Comparison of ENCODE assay signal across 1 cellular context in the genomic region with DNA sequence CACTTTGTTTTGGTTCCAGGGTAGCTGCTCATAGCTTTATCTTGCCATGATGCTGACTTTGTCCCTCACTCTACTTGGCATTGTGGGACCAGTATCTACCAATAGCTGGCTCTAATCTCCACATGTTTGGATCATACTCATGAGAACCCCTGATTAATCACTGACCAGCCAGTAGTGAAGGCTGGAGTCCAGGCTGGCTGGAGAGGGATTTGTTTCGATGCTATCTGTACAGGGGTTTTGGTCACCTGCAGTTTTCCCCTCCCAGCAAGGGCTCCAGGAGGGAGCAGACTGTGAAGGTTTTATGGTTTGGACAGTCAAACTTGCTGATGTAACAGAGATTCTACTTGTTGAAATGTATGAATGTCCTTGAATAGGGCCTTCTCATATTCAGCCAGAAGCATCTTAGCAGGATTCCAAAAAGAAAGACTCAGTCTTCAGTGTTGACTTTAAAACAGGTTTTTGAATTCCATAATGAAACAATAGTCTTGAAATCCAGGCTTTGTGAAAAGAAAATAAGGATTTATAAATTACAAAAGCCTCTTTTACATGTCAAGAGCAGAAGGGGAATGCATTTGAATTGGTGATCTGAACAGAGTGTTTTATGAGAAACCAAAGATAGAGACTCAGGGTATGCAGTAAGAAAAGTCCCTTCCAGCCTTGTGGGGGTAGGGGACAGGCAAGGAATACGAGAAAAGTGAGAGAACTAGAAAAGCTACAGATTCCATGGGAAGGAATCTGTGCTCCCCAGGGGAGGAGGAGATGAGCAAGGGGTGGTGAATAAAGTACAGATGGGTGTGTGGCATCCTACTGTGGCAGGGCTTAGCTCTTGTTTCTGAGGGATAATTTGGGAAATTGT.
A peak's percentile ranks its signal among the peaks of the same experiment; 100 is the strongest.
TF ChIP-seq lines count a peak whose summit lies in the region.

No MANE protein-coding gene starts in this region.

TF ChIP-seq in GM23338, 12 proteins besides CTCF, POLR2A, EP300 and RAD21 (continued from another document):
- TF ChIP-seq, protein P1, sequence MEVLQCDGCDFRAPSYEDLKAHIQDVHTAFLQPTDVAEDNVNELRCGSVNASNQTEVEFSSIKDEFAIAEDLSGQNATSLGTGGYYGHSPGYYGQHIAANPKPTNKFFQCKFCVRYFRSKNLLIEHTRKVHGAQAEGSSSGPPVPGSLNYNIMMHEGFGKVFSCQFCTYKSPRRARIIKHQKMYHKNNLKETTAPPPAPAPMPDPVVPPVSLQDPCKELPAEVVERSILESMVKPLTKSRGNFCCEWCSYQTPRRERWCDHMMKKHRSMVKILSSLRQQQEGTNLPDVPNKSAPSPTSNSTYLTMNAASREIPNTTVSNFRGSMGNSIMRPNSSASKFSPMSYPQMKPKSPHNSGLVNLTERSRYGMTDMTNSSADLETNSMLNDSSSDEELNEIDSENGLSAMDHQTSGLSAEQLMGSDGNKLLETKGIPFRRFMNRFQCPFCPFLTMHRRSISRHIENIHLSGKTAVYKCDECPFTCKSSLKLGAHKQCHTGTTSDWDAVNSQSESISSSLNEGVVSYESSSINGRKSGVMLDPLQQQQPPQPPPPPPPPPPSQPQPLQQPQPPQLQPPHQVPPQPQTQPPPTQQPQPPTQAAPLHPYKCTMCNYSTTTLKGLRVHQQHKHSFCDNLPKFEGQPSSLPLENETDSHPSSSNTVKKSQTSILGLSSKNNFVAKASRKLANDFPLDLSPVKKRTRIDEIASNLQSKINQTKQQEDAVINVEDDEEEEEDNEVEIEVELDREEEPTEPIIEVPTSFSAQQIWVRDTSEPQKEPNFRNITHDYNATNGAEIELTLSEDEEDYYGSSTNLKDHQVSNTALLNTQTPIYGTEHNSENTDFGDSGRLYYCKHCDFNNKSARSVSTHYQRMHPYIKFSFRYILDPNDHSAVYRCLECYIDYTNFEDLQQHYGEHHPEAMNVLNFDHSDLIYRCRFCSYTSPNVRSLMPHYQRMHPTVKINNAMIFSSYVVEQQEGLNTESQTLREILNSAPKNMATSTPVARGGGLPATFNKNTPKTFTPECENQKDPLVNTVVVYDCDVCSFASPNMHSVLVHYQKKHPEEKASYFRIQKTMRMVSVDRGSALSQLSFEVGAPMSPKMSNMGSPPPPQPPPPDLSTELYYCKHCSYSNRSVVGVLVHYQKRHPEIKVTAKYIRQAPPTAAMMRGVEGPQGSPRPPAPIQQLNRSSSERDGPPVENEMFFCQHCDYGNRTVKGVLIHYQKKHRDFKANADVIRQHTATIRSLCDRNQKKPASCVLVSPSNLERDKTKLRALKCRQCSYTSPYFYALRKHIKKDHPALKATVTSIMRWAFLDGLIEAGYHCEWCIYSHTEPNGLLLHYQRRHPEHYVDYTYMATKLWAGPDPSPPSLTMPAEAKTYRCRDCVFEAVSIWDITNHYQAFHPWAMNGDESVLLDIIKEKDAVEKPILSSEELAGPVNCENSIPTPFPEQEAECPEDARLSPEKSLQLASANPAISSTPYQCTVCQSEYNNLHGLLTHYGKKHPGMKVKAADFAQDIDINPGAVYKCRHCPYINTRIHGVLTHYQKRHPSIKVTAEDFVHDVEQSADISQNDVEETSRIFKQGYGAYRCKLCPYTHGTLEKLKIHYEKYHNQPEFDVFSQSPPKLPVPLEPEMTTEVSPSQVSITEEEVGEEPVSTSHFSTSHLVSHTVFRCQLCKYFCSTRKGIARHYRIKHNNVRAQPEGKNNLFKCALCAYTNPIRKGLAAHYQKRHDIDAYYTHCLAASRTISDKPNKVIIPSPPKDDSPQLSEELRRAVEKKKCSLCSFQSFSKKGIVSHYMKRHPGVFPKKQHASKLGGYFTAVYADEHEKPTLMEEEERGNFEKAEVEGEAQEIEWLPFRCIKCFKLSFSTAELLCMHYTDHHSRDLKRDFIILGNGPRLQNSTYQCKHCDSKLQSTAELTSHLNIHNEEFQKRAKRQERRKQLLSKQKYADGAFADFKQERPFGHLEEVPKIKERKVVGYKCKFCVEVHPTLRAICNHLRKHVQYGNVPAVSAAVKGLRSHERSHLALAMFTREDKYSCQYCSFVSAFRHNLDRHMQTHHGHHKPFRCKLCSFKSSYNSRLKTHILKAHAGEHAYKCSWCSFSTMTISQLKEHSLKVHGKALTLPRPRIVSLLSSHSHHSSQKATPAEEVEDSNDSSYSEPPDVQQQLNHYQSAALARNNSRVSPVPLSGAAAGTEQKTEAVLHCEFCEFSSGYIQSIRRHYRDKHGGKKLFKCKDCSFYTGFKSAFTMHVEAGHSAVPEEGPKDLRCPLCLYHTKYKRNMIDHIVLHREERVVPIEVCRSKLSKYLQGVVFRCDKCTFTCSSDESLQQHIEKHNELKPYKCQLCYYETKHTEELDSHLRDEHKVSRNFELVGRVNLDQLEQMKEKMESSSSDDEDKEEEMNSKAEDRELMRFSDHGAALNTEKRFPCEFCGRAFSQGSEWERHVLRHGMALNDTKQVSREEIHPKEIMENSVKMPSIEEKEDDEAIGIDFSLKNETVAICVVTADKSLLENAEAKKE (CRISPR knock-in tag; IDR thresholded peaks at IDR 0.05) = peak; percentile 82
